15 cellular contexts compared by ENCODE assay signal in genomic region chr5:172164773-172165212, GRCh38. TPM values are rescaled to one million over a fixed set of nuclear protein-coding genes. Genes with fewer than 3 reads are reported as not detected.
A peak's percentile ranks its signal among the peaks of the same experiment; 100 is the strongest.
DNase-seq lines count a peak whose midpoint lies in the region; ATAC-seq, FAIRE-seq and TF ChIP-seq lines count a peak whose summit lies in the region.
"Had no signal": no experiment of that assay in that cellular context is flagged by ENCODE, and none has a peak within 500 bp of the region (broad histone marks: within the 10 kb centered on the region; RNA-seq: fewer than 3 reads in every experiment).

No MANE protein-coding gene starts in this region.

- RAD21 ChIA-PET in GM12878 (lab: Charles Lee; ENCODE audit: unreplicated experiment) = no interaction called here

- H3K79me2 ChIP-seq in GM12878 (ENCODE audit: control insufficient read depth, insufficient read depth, low read length) (peaks cover 86% of the 10 kb centered on the region), PC-9 (ENCODE audit: low read depth) (peaks cover 5% of the 10 kb centered on the region; the same call in 1 of the 2 replicates)

- WGBS in GM12878 (ENCODE audit: insufficient coverage, insufficient replicate concordance, low lambda C conversion rate, missing lambda C conversion rate) = 95% methylated on average over 13 of the region's 13 CpGs

- TF ChIP-seq CTCF in GM12878 (IDR thresholded peaks at IDR 0.05 in 2 of 3, conservative IDR thresholded peaks at IDR 0.05 in 1 of 3; ENCODE audit: control insufficient read depth in 2 of 3, extremely low read depth in 1 of 3, insufficient read depth in 1 of 3, low read depth in 3 of 3, low read length in 3 of 3) = no peak
- no peak for TF ChIP-seq CTCF in PC-9 (conservative IDR thresholded peaks at IDR 0.05)

- no peak for TF ChIP-seq RAD21 in GM12878 (IDR thresholded peaks at IDR 0.05; ENCODE audit: insufficient read depth, low read depth, low read length)

- H3K36me3 ChIP-seq in GM12878 (ENCODE audit: control insufficient read depth in 2 of 2, insufficient read depth in 2 of 2, low read length in 1 of 2) = peaks cover 11 to 17% of the 10 kb centered on the region in 2 experiments
- no peaks in the 10 kb centered on the region for H3K36me3 ChIP-seq in PC-9 (ENCODE audit: low read depth)
- H3K36me3 ChIP-seq: colonic mucosa had no signal

- no peak for FAIRE-seq in GM12878 (lab: Jason Lieb, UNC)
- FAIRE-seq: HTR-8/SVneo had no signal

- H3K27me3 ChIP-seq in GM12878 (replicated peaks in 1 of 2; ENCODE audit: control insufficient read depth in 2 of 2, insufficient read depth in 2 of 2, low read length in 1 of 2) = no peaks in the 10 kb centered on the region
- no peaks in the 10 kb centered on the region for H3K27me3 ChIP-seq in PC-9 (ENCODE audit: insufficient read depth, low read depth)
- H3K27me3 ChIP-seq: colonic mucosa had no signal

- H3K4me3 ChIP-seq in GM12878 (no peak overlapping the region), PC-9 (no peak overlapping the region)
- H3K4me3 ChIP-seq: colonic mucosa had no signal

- H3K4me2 ChIP-seq in GM12878 (ENCODE audit: control insufficient read depth, insufficient read depth) = no peak overlapping the region
- H3K4me2 ChIP-seq in PC-9 = no peak overlapping the region

- no peak for TF ChIP-seq EP300 in GM12878 (IDR thresholded peaks at IDR 0.05; ENCODE audit: borderline replicate concordance in 1 of 2, control insufficient read depth in 1 of 2, low read depth in 2 of 2, low read length in 2 of 2)

- H3K9me3 ChIP-seq in GM12878 (replicated peaks; ENCODE audit: control insufficient read depth, insufficient read depth, low read length) (no peaks in the 10 kb centered on the region; the same call in 2 of the 3 replicates), PC-9 (ENCODE audit: insufficient read depth, low read depth) (no peaks in the 10 kb centered on the region)
- H3K9me3 ChIP-seq: colonic mucosa had no signal

- H2AFZ ChIP-seq in GM12878 (ENCODE audit: control insufficient read depth, low read depth, low read length) (no peak overlapping the region), PC-9 (no peak overlapping the region)

- H4K20me1 ChIP-seq in GM12878 (ENCODE audit: control insufficient read depth, insufficient read depth) = peaks cover 11% of the 10 kb centered on the region
- 0 out of 2 replicates have a peak, but pooled peaks cover 6% of the 10 kb centered on the region for H4K20me1 ChIP-seq in PC-9 (ENCODE audit: insufficient read depth)

- CTCF ChIA-PET in GM12878 (lab: Yijun Ruan, JAX) (interaction anchor here (0.6 to 0.9 kb wide), 2 partner anchors 19 to 720 kb away, joined by 3 read pairs; no protein-coding TSS in a partner anchor), PC-9 (lab: Charles Lee) (no interaction called here), HEK293T (lab: Yijun Ruan, JAX) (no interaction called here)

- H3K27ac ChIP-seq in GM12878 (ENCODE audit: control insufficient read depth, insufficient read depth) = peak overlapping the region; percentile 52
- no peak overlapping the region for H3K27ac ChIP-seq in PC-9
- H3K27ac ChIP-seq: colonic mucosa had no signal

- SMC1A ChIA-PET in GM12878 (lab: Charles Lee; ENCODE audit: uncharacterized antibody, unreplicated experiment) = interaction anchor here (0.8 to 5.3 kb wide), 5 partner anchors 9 to 48 kb away, joined by 4 to 29 read pairs (median 4); no protein-coding TSS in a partner anchor

- ATAC-seq in GM21423 (IDR thresholded peaks at IDR 0.05; ENCODE audit: unreplicated experiment) (peak; percentile 23), GM12878 (peak; percentile 23), sciatic nerve (peak; percentile 91)
- ATAC-seq: PC-3 had no signal

- H3K9ac ChIP-seq in GM12878 (ENCODE audit: control insufficient read depth, insufficient read depth, low read length) = no peak overlapping the region

- in situ Hi-C loops in GM12878 (cut with MboI) = no loop called here

- no peaks in the 10 kb centered on the region for H3K9me2 ChIP-seq in PC-9 (ENCODE audit: insufficient read depth)

- H3K4me1 ChIP-seq in GM12878 (ENCODE audit: control insufficient read depth, insufficient read depth, low read length) (peaks cover 28% of the 10 kb centered on the region), PC-9 (replicated peaks; ENCODE audit: insufficient read depth) (no peaks in the 10 kb centered on the region)
- H3K4me1 ChIP-seq: colonic mucosa had no signal

- TF ChIP-seq POLR2A in GM12878 (IDR thresholded peaks at IDR 0.05; ENCODE audit: low read depth, low read length) = no peak

- DNase-seq in GM12878 (ENCODE audit: low read depth, low spot score) (no peak), islet precursor cell (peak; percentile 58), sciatic nerve (ENCODE audit: low spot score) (peak; percentile 82), PC-9 (no peak), HEK293T (ENCODE audit: extremely low spot score) (no peak), NCI-H2171 treated with DMSO at 0.1 percent for 48 hours (lab: John Stamatoyannopoulos, UW) (no peak), UCSD-AML1 (lab: John Stamatoyannopoulos, UW; ENCODE audit: unreplicated experiment) (no peak)
- DNase-seq: activated T-cell treated with anti-CD3 and anti-CD28 coated beads, Interleukin-2, amount 50 U/mL, for 48 hours; colonic mucosa; DMS 273 treated with DMSO at 0.1 percent for 48 hours; NCI-H1694; PC-3 had no signal

- intact Hi-C loops in GM12878 (cut with micrococcal nuclease; ENCODE audit: unreplicated experiment) = no loop called here
- intact Hi-C loops in sciatic nerve (cut with DNase I) = no loop called here
- intact Hi-C loops in PC-9 (cut with micrococcal nuclease; ENCODE audit: unreplicated experiment) = no loop called here

- POLR2A ChIA-PET in GM12878 (lab: Charles Lee) = interaction anchor here (1.3 to 2.3 kb wide), 3 partner anchors 8 to 53 kb away, joined by 4 to 8 read pairs (median 5); no protein-coding TSS in a partner anchor
- POLR2A ChIA-PET in PC-9 (lab: Charles Lee; ENCODE audit: unreplicated experiment) = no interaction called here
- POLR2A ChIA-PET in HEK293T (lab: Yijun Ruan, JAX) = interaction anchor here (1.5 kb wide), 1 partner anchor 32 kb away, joined by 3 read pairs; no protein-coding TSS in a partner anchor

- BruUV-seq in GM12878 (replicated peaks; lab: Mats Ljungman, UMichigan) (no TSS peak), PC-9 (replicated peaks; lab: Mats Ljungman, UMichigan) (no TSS peak)

- H3F3A ChIP-seq in PC-9 (ENCODE audit: insufficient read depth, low read depth) = no peaks in the 10 kb centered on the region; the same call in 1 of the 2 replicates

TF ChIP-seq in HEK293T, 16 proteins besides CTCF, POLR2A, EP300 and RAD21:
- TF ChIP-seq HDGF (IDR thresholded peaks at IDR 0.05; ENCODE audit: borderline replicate concordance) (no peak), ELF4 (IDR thresholded peaks at IDR 0.05) (no peak)

RNA-seq across cellular contexts. Expression of gene STK10, which starts 23.2 kb away (rescaled TPM):
- 217 and 221 TPM in 2 replicates for total RNA-seq in GM12878 (2013; cell fraction: nucleolus; rRNA removed)
- total RNA-seq in GM12878 (2014; rRNA removed) = 55.8 and 57.4 TPM in 2 replicates
- 46.1 and 46.9 TPM in 2 replicates for total RNA-seq in GM12878 (2014; rRNA removed; fragmentation: Illumina TruSeq; extraction: Trizol)
- 75.4 and 96.4 TPM in 2 replicates for total RNA-seq in GM12878 (2021)
- 28.9 TPM for polyA plus RNA-seq in GM12878 (2011; ENCODE audit: low read depth)
- polyA plus RNA-seq in GM12878 (2011; rRNA removed) = 21.1 and 41.8 TPM in 2 replicates
- 45.3 and 48.2 TPM in 2 replicates for polyA plus RNA-seq in GM12878 (2011; cell fraction: cytosol; rRNA removed)
- polyA plus RNA-seq in GM12878 (2011; cell fraction: nucleus; rRNA removed) = 80.4 and 105 TPM in 2 replicates
- 49.9 and 55.9 TPM in 2 replicates for polyA plus RNA-seq in GM12878 (2012)
- 33.6 and 53.2 TPM in 2 replicates for polyA plus RNA-seq in GM12878 (2014; fragmentation: Illumina TruSeq; extraction: Trizol)
- polyA plus RNA-seq in GM12878 (2014; fragmentation: Nextera tagmentation; extraction: Ambion mirVana) = 10 to 100 TPM; 14.2 to 20.4 TPM
- 48.1 and 53.0 TPM in 2 replicates for polyA plus RNA-seq in GM12878 (2014; rRNA removed)
- 10 to 100 TPM; 54.9 to 55.3 TPM for polyA plus RNA-seq in GM12878 (2016; fragmentation: Nextera tagmentation; extraction: Ambion mirVana)
- polyA minus RNA-seq in GM12878 (2011; rRNA and poly(A)+ RNA removed) = 68.4 and 96.0 TPM in 2 replicates
- polyA minus RNA-seq in GM12878 (2011; cell fraction: cytosol; rRNA and poly(A)+ RNA removed) = 35.1 and 36.6 TPM in 2 replicates
- polyA minus RNA-seq in GM12878 (2011; cell fraction: nucleus; rRNA and poly(A)+ RNA removed) = 53.1 and 106 TPM in 2 replicates
- 89.4 TPM for total RNA-seq in sciatic nerve
- 23.3 and 31.5 TPM in 2 replicates for total RNA-seq in PC-9 (2021)

RNA-seq across cellular contexts. Expression of gene EFCAB9, which starts 29.2 kb away (rescaled TPM):
- total RNA-seq in GM12878 (2013; cell fraction: nucleolus; rRNA removed) = not detected in 2 replicates
- total RNA-seq in GM12878 (2014; rRNA removed) (not detected in 2 replicates), GM12878 (2014; rRNA removed; fragmentation: Illumina TruSeq; extraction: Trizol) (not detected in 2 replicates), GM12878 (2021) (not detected in 2 replicates), sciatic nerve (not detected), PC-9 (2021) (not detected in 2 replicates)
- not detected for polyA plus RNA-seq in GM12878 (2011; ENCODE audit: low read depth)
- polyA plus RNA-seq in GM12878 (2011; rRNA removed) (not detected in 2 replicates), GM12878 (2014; fragmentation: Illumina TruSeq; extraction: Trizol) (not detected in 2 replicates), GM12878 (2014; fragmentation: Nextera tagmentation; extraction: Ambion mirVana) (not detected), GM12878 (2014; rRNA removed) (not detected in 2 replicates), GM12878 (2016; fragmentation: Nextera tagmentation; extraction: Ambion mirVana) (under 1 TPM in 1 of 2 experiments, not detected in 1; 0.73 TPM)
- polyA plus RNA-seq in GM12878 (2011; cell fraction: cytosol; rRNA removed) = not detected in 2 replicates
- polyA plus RNA-seq in GM12878 (2011; cell fraction: nucleus; rRNA removed) = not detected in 2 replicates
- polyA plus RNA-seq in GM12878 (2012) = not detected in 2 replicates
- not detected in 2 replicates for polyA minus RNA-seq in GM12878 (2011; rRNA and poly(A)+ RNA removed)
- polyA minus RNA-seq in GM12878 (2011; cell fraction: cytosol; rRNA and poly(A)+ RNA removed) = not detected in 2 replicates
- not detected in 2 replicates for polyA minus RNA-seq in GM12878 (2011; cell fraction: nucleus; rRNA and poly(A)+ RNA removed)
- total RNA-seq: colonic mucosa, glomerular endothelial cell, PC-3 had no signal

Comparison
In these comparisons a context has a peak if more than half of its experiments do, and no peak if none do; other contexts are left out.
1. ATAC-seq: peak in every context shown above with its lines; median percentile 91 in sciatic nerve; 23 in GM21423; 23 in GM12878.
2. DNase-seq: peak in islet precursor cell (single experiment) and sciatic nerve (single experiment); none in GM12878 (single experiment), PC-9 (0 of 2), HEK293T (single experiment), NCI-H2171 treated with DMSO at 0.1 percent for 48 hours (single experiment) and UCSD-AML1 (single experiment).